ENCODE assay signal across 16 cellular contexts in the genomic region with DNA sequence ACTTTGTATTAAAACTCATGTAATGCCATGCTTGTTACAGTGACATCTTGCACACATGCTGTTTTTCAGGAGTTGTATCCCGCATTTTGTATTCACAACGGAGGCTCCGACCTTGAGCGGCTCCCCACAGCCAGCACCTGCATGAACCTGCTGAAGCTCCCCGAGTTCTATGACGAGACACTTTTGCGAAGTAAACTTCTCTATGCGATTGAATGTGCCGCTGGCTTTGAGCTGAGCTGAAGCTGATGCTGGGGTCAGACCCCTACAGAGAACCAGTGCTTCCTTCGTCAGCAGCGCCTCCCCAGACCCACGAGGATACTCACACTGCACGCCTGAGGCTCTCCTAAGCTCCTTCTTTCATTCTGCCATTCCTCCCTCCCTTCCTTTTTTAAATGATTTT.
"Had no signal": no experiment of that assay in that cellular context is flagged by ENCODE, and none has a peak within 500 bp of the region (broad histone marks: within the 10 kb centered on the region; RNA-seq: fewer than 3 reads in every experiment).

No MANE protein-coding gene starts in this region.

- ATAC-seq: esophagus mucosa; heart right ventricle; mucosa of descending colon; naive thymus-derived CD8-positive, alpha-beta T cell; stimulated activated naive CD8-positive, alpha-beta T cell treated with anti-CD3 and anti-CD28 coated beads, Interleukin-15, Interleukin-2, amounts not matched to agents 100 U/mL and 50 U/mL, for 24 hours had no signal

- DNase-seq: colonic mucosa; dermis blood vessel endothelial cell; heart right ventricle; hypothalamus; kidney glomerular epithelial cell; mammary epithelial cell; naive thymus-derived CD8-positive, alpha-beta T cell; stimulated activated CD4-positive, alpha-beta T cell treated with anti-CD3 and anti-CD28 coated beads, Interleukin-2, amount 100 ng/mL, for 48 hours; stimulated activated naive CD8-positive, alpha-beta T cell treated with anti-CD3 and anti-CD28 coated beads, Interleukin-15, Interleukin-2, amounts not matched to agents 100 U/mL and 50 U/mL, for 24 hours; thyroid gland had no signal

- H3K4me1 ChIP-seq: colonic mucosa had no signal

- H3K27me3 Mint-ChIP-seq: naive thymus-derived CD8-positive, alpha-beta T cell; type B pancreatic cell had no signal

- H3K27ac ChIP-seq: colonic mucosa, heart right ventricle, right atrium auricular region, suprapubic skin, thyroid gland had no signal

- H3K36me3 ChIP-seq: colonic mucosa had no signal

- H3K9me3 Mint-ChIP-seq: naive thymus-derived CD8-positive, alpha-beta T cell; type B pancreatic cell had no signal

- H3K4me2 ChIP-seq: smooth muscle cell had no signal

- H3K27me3 ChIP-seq: colonic mucosa, heart right ventricle, right atrium auricular region, suprapubic skin, thyroid gland had no signal

- H3K9me3 ChIP-seq: colonic mucosa, heart right ventricle, mucosa of descending colon, right atrium auricular region, suprapubic skin, thyroid gland had no signal

- H3K4me3 ChIP-seq: colonic mucosa, heart right ventricle, mucosa of descending colon, right atrium auricular region, smooth muscle cell, suprapubic skin, thyroid gland had no signal

- H3K27ac Mint-ChIP-seq: type B pancreatic cell had no signal

- H3K4me3 Mint-ChIP-seq: naive thymus-derived CD8-positive, alpha-beta T cell; type B pancreatic cell had no signal
